ENCODE assay signal across 33 cellular contexts in genomic region chr4:174834477-174834876, GRCh38. TPM values are rescaled to one million over a fixed set of nuclear protein-coding genes. Genes with fewer than 3 reads are reported as not detected.
"Had no signal": no experiment of that assay in that cellular context is flagged by ENCODE, and none has a peak within 500 bp of the region (broad histone marks: within the 10 kb centered on the region; RNA-seq: fewer than 3 reads in every experiment).

No MANE protein-coding gene starts in this region.

- H3K36me3 ChIP-seq: adrenal gland, brain microvascular endothelial cell, breast epithelium had no signal

- H3K4me1 ChIP-seq: adrenal gland, breast epithelium had no signal

- DNase-seq: activated B cell treated with CpG ODN at 0.5 μM for 24 hours; activated CD4-positive, alpha-beta memory T cell treated with anti-CD3 and anti-CD28 coated beads for 36 hours; activated CD4-positive, alpha-beta T cell treated with anti-CD3 and anti-CD28 coated beads for 4 hours; activated CD4-positive, alpha-beta T cell treated with anti-CD3 and anti-CD28 coated beads, Interleukin-2, amount 10 ng/mL, durations not matched to agents 24 days and 14 days; activated CD4-positive, alpha-beta T cell treated with anti-CD3 and anti-CD28 coated beads, Interleukin-2, amount 50 U/mL, for 1 hour; activated CD4-positive, alpha-beta T cell treated with anti-CD3 and anti-CD28 coated beads, Interleukin-2, amount 50 U/mL, for 4 hours; activated CD4-positive, CD25-positive, alpha-beta regulatory T cell treated with anti-CD3 and anti-CD28 coated beads, Interleukin-2, amount 50 U/mL, for 72 hours; activated CD8-positive, alpha-beta memory T cell treated with anti-CD3 and anti-CD28 coated beads, Interleukin-2, amount 50 U/mL, for 4 hours; activated CD8-positive, alpha-beta T cell treated with anti-CD3 and anti-CD28 coated beads for 36 hours; activated effector memory CD4-positive, alpha-beta T cell treated with anti-CD3 and anti-CD28 coated beads, Interleukin-2, amount 50 U/mL, for 16 hours; activated gamma-delta T cell treated with Interleukin-2 at 50 U/mL for 16 hours; activated naive CD4-positive, alpha-beta T cell; activated naive CD4-positive, alpha-beta T cell treated with anti-CD3 and anti-CD28 coated beads for 36 hours; activated naive CD4-positive, alpha-beta T cell treated with anti-CD3 and anti-CD28 coated beads, Interleukin-2, amount 50 U/mL, for 16 hours; activated naive CD8-positive, alpha-beta T cell treated with anti-CD3 and anti-CD28 coated beads for 36 hours; activated T-cell treated with anti-CD3 and anti-CD28 coated beads for 4 hours; activated T-cell treated with anti-CD3 and anti-CD28 coated beads, Interleukin-2, amount 50 U/mL, for 1 hour; activated T-cell treated with anti-CD3 and anti-CD28 coated beads, Interleukin-2, amount 50 U/mL, for 4 hours; activated T-cell treated with anti-CD3 and anti-CD28 coated beads, Interleukin-2, amount 50 U/mL, for 72 hours; adrenal gland; amniotic stem cell; aorta; body of pancreas; brain microvascular endothelial cell; central memory CD4-positive, alpha-beta T cell; T-helper 2 cell; T-helper 9 cell had no signal

- H3K27me3 ChIP-seq: adrenal gland, body of pancreas, brain microvascular endothelial cell, breast epithelium had no signal

- FAIRE-seq: astrocyte, TTC549 had no signal

- H3K4me3 ChIP-seq: adrenal gland, body of pancreas, breast epithelium had no signal

- ATAC-seq: activated CD8-positive, alpha-beta T cell treated with anti-CD3 and anti-CD28 coated beads for 36 hours; activated naive CD4-positive, alpha-beta T cell treated with anti-CD3 and anti-CD28 coated beads, Interleukin-2, amount 50 U/mL, for 72 hours; activated T-cell treated with anti-CD3 and anti-CD28 coated beads, Interleukin-2, amount 50 U/mL, for 4 hours; activated T-cell treated with anti-CD3 and anti-CD28 coated beads, Interleukin-2, amount 50 U/mL, for 72 hours; activated T-helper 17 cell treated with anti-CD3 and anti-CD28 coated beads, Interleukin-2, amount 50 U/mL, for 72 hours; body of pancreas had no signal

- H3K9me3 ChIP-seq: adrenal gland, body of pancreas, breast epithelium had no signal

- H3K27ac ChIP-seq: adrenal gland, body of pancreas, brain microvascular endothelial cell, breast epithelium, VCaP had no signal

RNA-seq across cellular contexts. Expression of gene GLRA3, which starts 5.4 kb away (rescaled TPM):
- polyA plus RNA-seq: aorta had no signal
